8 cellular contexts compared by ENCODE assay signal in genomic region chr20:5749512-5750490, GRCh38. TPM values are rescaled to one million over a fixed set of nuclear protein-coding genes. Genes with fewer than 3 reads are reported as not detected.
DNase-seq lines count a peak whose midpoint lies in the region; ATAC-seq and TF ChIP-seq lines count a peak whose summit lies in the region.

SHLD1 (plus strand) TSS chr20:5750401; CDS start chr20:5772866, 22,465 bp downstream.

- H3K4me1 ChIP-seq in adrenal gland (replicated peaks in 1 of 2) (peaks cover 18 to 29% of the 10 kb centered on the region in 2 donors), left ventricle myocardium inferior (peaks cover 16% of the 10 kb centered on the region)

- H3K27me3 ChIP-seq in adrenal gland (no peaks in the 10 kb centered on the region), left ventricle myocardium inferior (ENCODE audit: low read depth) (no peaks in the 10 kb centered on the region)

- peaks cover 4% of the 10 kb centered on the region for H3K9me3 Mint-ChIP-seq in progenitor cell of endocrine pancreas (ENCODE audit: low read depth)

- ATAC-seq in HG02798 (IDR thresholded peaks at IDR 0.05; ENCODE audit: poor library complexity, unreplicated experiment) = peak; percentile 95

- no peaks in the 10 kb centered on the region for H3K27me3 Mint-ChIP-seq in progenitor cell of endocrine pancreas

- TF ChIP-seq CTCF in GM12875 (IDR thresholded peaks at IDR 0.05; ENCODE audit: borderline replicate concordance, insufficient read depth, low read depth, low read length) = no peak
- TF ChIP-seq CTCF in adrenal gland (IDR thresholded peaks at IDR 0.05) = no peak
- TF ChIP-seq CTCF in left ventricle myocardium inferior (IDR thresholded peaks at IDR 0.05; ENCODE audit: borderline replicate concordance) = no peak
- TF ChIP-seq CTCF in progenitor cell of endocrine pancreas (IDR thresholded peaks at IDR 0.05; ENCODE audit: unreplicated experiment) = no peak

- H3K27ac Mint-ChIP-seq in progenitor cell of endocrine pancreas = peak within 1 kb of the TSS; percentile 98

- peak within 1 kb of the TSS; percentile 88 for H3K4me3 Mint-ChIP-seq in progenitor cell of endocrine pancreas (ENCODE audit: low read depth)

- peak within 1 kb of the TSS; percentile 53 for H3K4me3 ChIP-seq in GM12875 (ENCODE audit: low read depth, low read length)
- peak within 1 kb of the TSS in 2 of 4 donors; percentile 53 to 64 for H3K4me3 ChIP-seq in adrenal gland
- H3K4me3 ChIP-seq in left ventricle myocardium inferior = peak within 1 kb of the TSS; percentile 77

- H3K36me3 ChIP-seq in adrenal gland (replicated peaks in 1 of 2) = no peaks in the 10 kb centered on the region
- H3K36me3 ChIP-seq in left ventricle myocardium inferior = no peaks in the 10 kb centered on the region

- H3K36me3 Mint-ChIP-seq in progenitor cell of endocrine pancreas (ENCODE audit: insufficient read depth) = peaks cover 2% of the 10 kb centered on the region

- intact Hi-C loops in adrenal gland (cut with DNase I) (no loop called here), left ventricle myocardium inferior (cut with micrococcal nuclease) (no loop called here)

- TF ChIP-seq POLR2A in adrenal gland (IDR thresholded peaks at IDR 0.05) = peak in 1 of 2 donors; percentile 1

- H3K9me3 ChIP-seq in adrenal gland (replicated peaks in 1 of 3) (no peaks in the 10 kb centered on the region), left ventricle myocardium inferior (replicated peaks) (no peaks in the 10 kb centered on the region)

- DNase-seq in NCI-H1436 treated with DMSO at 0.1 percent for 48 hours (lab: John Stamatoyannopoulos, UW) (peak; percentile 45), T-helper 1 cell (peak; percentile 42 to 90 (median 57)), adrenal gland (peak; percentile 83 to 94 (median 88)), left ventricle myocardium inferior (peak; percentile 82), progenitor cell of endocrine pancreas (ENCODE audit: low spot score, unreplicated experiment) (peak; percentile 44), ureter (ENCODE audit: low spot score) (peak; percentile 87)

- peak within 1 kb of the TSS; percentile 82 to 93 (median 86) for H3K27ac ChIP-seq in adrenal gland
- H3K27ac ChIP-seq in left ventricle myocardium inferior (replicated peaks) = peak within 1 kb of the TSS; percentile 95

- 46 to 48% (median 47%) methylated on average over 32 to 33 of the region's 33 CpGs for WGBS in adrenal gland, 4 donors

- peaks cover 19% of the 10 kb centered on the region for H3K4me1 Mint-ChIP-seq in progenitor cell of endocrine pancreas (ENCODE audit: low read depth)

RNA-seq across cellular contexts. Expression of gene SHLD1, which starts in this region (rescaled TPM):
- total RNA-seq in adrenal gland = 10 to 100 TPM in 6 of 8 donors, 1 to 10 TPM in 2; 3.6 to 18.0 (median 11.8) TPM
- 10 to 100 TPM; 11.1 to 14.0 (median 13.9) TPM for polyA plus RNA-seq in adrenal gland
- total RNA-seq in left ventricle myocardium inferior = 5.7 TPM
- 8.3 and 8.5 TPM in 2 replicates for total RNA-seq in progenitor cell of endocrine pancreas
- total RNA-seq in ureter = 13.9 TPM
